Comparison of ENCODE assay signal across 21 cellular contexts in genomic region chr5:168046163-168046562, GRCh38.
A peak's percentile ranks its signal among the peaks of the same experiment; 100 is the strongest.
DNase-seq lines count a peak whose midpoint lies in the region; ATAC-seq and TF ChIP-seq lines count a peak whose summit lies in the region.
"Had no signal": no experiment of that assay in that cellular context is flagged by ENCODE, and none has a peak within 500 bp of the region (broad histone marks: within the 10 kb centered on the region; RNA-seq: fewer than 3 reads in every experiment).

No MANE protein-coding gene starts in this region.

- no peak for TF ChIP-seq CTCF in sigmoid colon (IDR thresholded peaks at IDR 0.05)

- no peak overlapping the region for H3K27ac ChIP-seq in BLaER1 treated with 17β-estradiol and CSF1 and Interleukin-3, amounts not matched to agents 10 nM and 100 nM
- no peak overlapping the region for H3K27ac ChIP-seq in sigmoid colon
- H3K27ac ChIP-seq: A549, C4-2B, GM23248 had no signal

- no peaks in the 10 kb centered on the region for H3K4me1 Mint-ChIP-seq in activated naive CD8-positive, alpha-beta T cell treated with anti-CD3 and anti-CD28 coated beads, Interleukin-2, amount 50 U/mL, for 24 hours
- H3K4me1 Mint-ChIP-seq: CD4-positive, CD25-positive, alpha-beta regulatory T cell had no signal

- H3K4me2 ChIP-seq in BLaER1 treated with 17β-estradiol and CSF1 and Interleukin-3, amounts not matched to agents 10 nM and 100 nM = peak overlapping the region in 7 of 11 experiments; percentile 52 to 75 (median 68); a peak in 14 of 22 replicates
- H3K4me2 ChIP-seq: A549 had no signal

- peaks cover 0 to 9% (median 0%) of the 10 kb centered on the region in 11 experiments; a peak in 2 of 22 replicates for H4K20me1 ChIP-seq in BLaER1 treated with 17β-estradiol and CSF1 and Interleukin-3, amounts not matched to agents 10 nM and 100 nM

- H3K27me3 ChIP-seq in BLaER1 treated with 17β-estradiol and CSF1 and Interleukin-3, amounts not matched to agents 10 nM and 100 nM = no peaks in the 10 kb centered on the region
- H3K27me3 ChIP-seq in sigmoid colon = no peaks in the 10 kb centered on the region

- no peak overlapping the region for H3K27ac Mint-ChIP-seq in activated naive CD8-positive, alpha-beta T cell treated with anti-CD3 and anti-CD28 coated beads, Interleukin-2, amount 50 U/mL, for 24 hours
- H3K27ac Mint-ChIP-seq: CD4-positive, CD25-positive, alpha-beta regulatory T cell; CD8-positive, alpha-beta T cell had no signal

- H3K36me3 ChIP-seq in BLaER1 treated with 17β-estradiol and CSF1 and Interleukin-3, amounts not matched to agents 10 nM and 100 nM = peaks cover 0 to 41% (median 7%) of the 10 kb centered on the region in 11 experiments; a peak in 9 of 22 replicates
- no peaks in the 10 kb centered on the region for H3K36me3 ChIP-seq in sigmoid colon
- H3K36me3 ChIP-seq: BE2C had no signal

- no peak overlapping the region for H3K4me3 Mint-ChIP-seq in activated naive CD8-positive, alpha-beta T cell treated with anti-CD3 and anti-CD28 coated beads, Interleukin-2, amount 50 U/mL, for 24 hours
- H3K4me3 Mint-ChIP-seq: CD4-positive, CD25-positive, alpha-beta regulatory T cell; CD8-positive, alpha-beta T cell had no signal

- DNase-seq in NCI-H146 (lab: John Stamatoyannopoulos, UW) = peak; percentile 15
- DNase-seq in NCI-H146 treated with DMSO at 0.1 percent for 48 hours (lab: John Stamatoyannopoulos, UW; ENCODE audit: unreplicated experiment) = no peak
- DNase-seq in islet precursor cell = peak; percentile 61
- DNase-seq in sigmoid colon = no peak
- no peak for DNase-seq in germinal center (ENCODE audit: low spot score)
- DNase-seq in activated naive CD8-positive, alpha-beta T cell treated with anti-CD3 and anti-CD28 coated beads, Interleukin-2, amount 50 U/mL, for 24 hours = no peak
- DNase-seq: 8988T; ACHN; AML-193; BE2C; CD4-positive, CD25-positive, alpha-beta regulatory T cell; CD8-positive, alpha-beta T cell; DMS153; DND-41; GM23248; H7; HCEC 1CT had no signal

- no peaks in the 10 kb centered on the region for H3K36me3 Mint-ChIP-seq in activated naive CD8-positive, alpha-beta T cell treated with anti-CD3 and anti-CD28 coated beads, Interleukin-2, amount 50 U/mL, for 24 hours (ENCODE audit: low read depth)
- H3K36me3 Mint-ChIP-seq: CD4-positive, CD25-positive, alpha-beta regulatory T cell; CD8-positive, alpha-beta T cell had no signal

- no peaks in the 10 kb centered on the region for H3K9me3 ChIP-seq in BLaER1 treated with 17β-estradiol and CSF1 and Interleukin-3, amounts not matched to agents 10 nM and 100 nM (replicated peaks in 1 of 11)
- no peaks in the 10 kb centered on the region for H3K9me3 ChIP-seq in sigmoid colon
- H3K9me3 ChIP-seq: A549, BE2C, Caco-2 had no signal

- ATAC-seq in activated naive CD8-positive, alpha-beta T cell treated with anti-CD3 and anti-CD28 coated beads, Interleukin-2, amount 50 U/mL, for 24 hours = no peak
- ATAC-seq: CD8-positive, alpha-beta T cell had no signal

- intact Hi-C loops in sigmoid colon (cut with DNase I) = no loop called here

- H3K27me3 Mint-ChIP-seq in activated naive CD8-positive, alpha-beta T cell treated with anti-CD3 and anti-CD28 coated beads, Interleukin-2, amount 50 U/mL, for 24 hours = no peaks in the 10 kb centered on the region
- H3K27me3 Mint-ChIP-seq: CD4-positive, CD25-positive, alpha-beta regulatory T cell had no signal

- H3K9me3 Mint-ChIP-seq in activated naive CD8-positive, alpha-beta T cell treated with anti-CD3 and anti-CD28 coated beads, Interleukin-2, amount 50 U/mL, for 24 hours = no peaks in the 10 kb centered on the region
- H3K9me3 Mint-ChIP-seq: CD8-positive, alpha-beta T cell had no signal

- TF ChIP-seq EP300 in sigmoid colon (IDR thresholded peaks at IDR 0.05) = no peak

- no peak overlapping the region for H3K9ac ChIP-seq in BLaER1 treated with 17β-estradiol and CSF1 and Interleukin-3, amounts not matched to agents 10 nM and 100 nM
- H3K9ac ChIP-seq: GM23248 had no signal

- 72 to 77% methylated on average over 4 of the region's 4 CpGs for WGBS in sigmoid colon, 2 donors

- H3K4me1 ChIP-seq in BLaER1 treated with 17β-estradiol and CSF1 and Interleukin-3, amounts not matched to agents 10 nM and 100 nM = peaks cover 9 to 44% (median 27%) of the 10 kb centered on the region in 10 experiments; a peak in 18 of 20 replicates
- H3K4me1 ChIP-seq in sigmoid colon = peaks cover 0 to 13% (median 9%) of the 10 kb centered on the region in 4 donors
- H3K4me1 ChIP-seq: BE2C, Caco-2 had no signal

- TF ChIP-seq POLR2A in sigmoid colon (IDR thresholded peaks at IDR 0.05) = no peak

- H3K4me3 ChIP-seq in BLaER1 treated with 17β-estradiol and CSF1 and Interleukin-3, amounts not matched to agents 10 nM and 100 nM = no peak overlapping the region
- no peak overlapping the region for H3K4me3 ChIP-seq in sigmoid colon
- H3K4me3 ChIP-seq: A549, GM23248 had no signal

Comparison
In these comparisons a context has a peak if more than half of its experiments do, and no peak if none do; other contexts are left out.
1. DNase-seq: peak in NCI-H146 (single experiment) and islet precursor cell (single experiment); none in NCI-H146 treated with DMSO at 0.1 percent for 48 hours (single experiment), sigmoid colon (single experiment), germinal center (single experiment) and activated naive CD8-positive, alpha-beta T cell treated with anti-CD3 and anti-CD28 coated beads, Interleukin-2, amount 50 U/mL, for 24 hours (single experiment).